14 cellular contexts compared by ENCODE assay signal in genomic region chr15:36894062-36894461, GRCh38.
DNase-seq lines count a peak whose midpoint lies in the region; ATAC-seq and TF ChIP-seq lines count a peak whose summit lies in the region.
"Had no signal": no experiment of that assay in that cellular context is flagged by ENCODE, and none has a peak within 500 bp of the region (broad histone marks: within the 10 kb centered on the region; RNA-seq: fewer than 3 reads in every experiment).

No MANE protein-coding gene starts in this region.

- H3K27ac ChIP-seq in cardiac muscle cell = peak overlapping the region; percentile 16
- H3K27ac ChIP-seq: BLaER1 had no signal

- no peak for ATAC-seq in left cardiac atrium

- TF ChIP-seq CTCF in cardiac muscle cell (IDR thresholded peaks at IDR 0.05; ENCODE audit: low read depth, low read length) = no peak
- TF ChIP-seq CTCF in brain (conservative IDR thresholded peaks at IDR 0.05) = no peak
- TF ChIP-seq CTCF in neural crest cell (conservative IDR thresholded peaks at IDR 0.05) = no peak

- intact Hi-C loops in left cardiac atrium (cut with DNase I) = no loop called here

- peaks cover 7% of the 10 kb centered on the region for H3K27me3 Mint-ChIP-seq in brain
- peaks cover 30% of the 10 kb centered on the region for H3K27me3 Mint-ChIP-seq in neural crest cell (ENCODE audit: low read depth)

- H3K9me3 Mint-ChIP-seq in brain = no peaks in the 10 kb centered on the region
- H3K9me3 Mint-ChIP-seq in neural crest cell = no peaks in the 10 kb centered on the region

- H3K27ac Mint-ChIP-seq in brain = peak overlapping the region in 3 of 5 experiments; percentile 6 to 52 (median 35)
- no peak overlapping the region for H3K27ac Mint-ChIP-seq in neural crest cell (ENCODE audit: unreplicated experiment)
- H3K27ac Mint-ChIP-seq: CD14-positive monocyte; CD4-positive, alpha-beta memory T cell had no signal

- no peaks in the 10 kb centered on the region for H3K9me3 ChIP-seq in cardiac muscle cell (ENCODE audit: low read depth)
- H3K9me3 ChIP-seq: BLaER1, HAP-1 had no signal

- peaks cover 86% of the 10 kb centered on the region for H3K4me1 ChIP-seq in cardiac muscle cell (ENCODE audit: low read depth)
- H3K4me1 ChIP-seq: BLaER1 had no signal

- H3K4me3 Mint-ChIP-seq in brain = no peak overlapping the region
- peak overlapping the region; percentile 5 for H3K4me3 Mint-ChIP-seq in neural crest cell
- H3K4me3 Mint-ChIP-seq: CD14-positive monocyte; CD4-positive, alpha-beta memory T cell had no signal

- DNase-seq in cardiac muscle cell (ENCODE audit: low read depth in 1 of 2, low spot score in 1 of 2) (no peak), left cardiac atrium (no peak), neural crest cell (ENCODE audit: low read depth, low spot score) (no peak), NCI-H774 (lab: John Stamatoyannopoulos, UW) (no peak), D341Med (ENCODE audit: low spot score) (no peak), ureter (ENCODE audit: low spot score) (no peak)
- DNase-seq: 8988T; CD4-positive, alpha-beta memory T cell; DMS79 treated with DMSO at 0.1 percent for 48 hours; GF-D8 had no signal

- peaks cover 58% of the 10 kb centered on the region for H3K36me3 ChIP-seq in cardiac muscle cell
- H3K36me3 ChIP-seq: BLaER1 had no signal

- no peak overlapping the region for H3K4me3 ChIP-seq in cardiac muscle cell
- H3K4me3 ChIP-seq: BLaER1, HAP-1 had no signal

- H3K27me3 ChIP-seq in cardiac muscle cell = no peaks in the 10 kb centered on the region
- H3K27me3 ChIP-seq: BLaER1 had no signal

- H3K36me3 Mint-ChIP-seq in brain (peaks cover 51% of the 10 kb centered on the region), neural crest cell (ENCODE audit: low read depth) (peaks cover 23% of the 10 kb centered on the region)
- H3K36me3 Mint-ChIP-seq: CD14-positive monocyte; CD4-positive, alpha-beta memory T cell had no signal

- peaks cover 85% of the 10 kb centered on the region for H3K4me1 Mint-ChIP-seq in brain
- peaks cover 35% of the 10 kb centered on the region for H3K4me1 Mint-ChIP-seq in neural crest cell
- H3K4me1 Mint-ChIP-seq: CD14-positive monocyte; CD4-positive, alpha-beta memory T cell had no signal
